Comparison of ENCODE assay signal across 8 cellular contexts in the genomic region with DNA sequence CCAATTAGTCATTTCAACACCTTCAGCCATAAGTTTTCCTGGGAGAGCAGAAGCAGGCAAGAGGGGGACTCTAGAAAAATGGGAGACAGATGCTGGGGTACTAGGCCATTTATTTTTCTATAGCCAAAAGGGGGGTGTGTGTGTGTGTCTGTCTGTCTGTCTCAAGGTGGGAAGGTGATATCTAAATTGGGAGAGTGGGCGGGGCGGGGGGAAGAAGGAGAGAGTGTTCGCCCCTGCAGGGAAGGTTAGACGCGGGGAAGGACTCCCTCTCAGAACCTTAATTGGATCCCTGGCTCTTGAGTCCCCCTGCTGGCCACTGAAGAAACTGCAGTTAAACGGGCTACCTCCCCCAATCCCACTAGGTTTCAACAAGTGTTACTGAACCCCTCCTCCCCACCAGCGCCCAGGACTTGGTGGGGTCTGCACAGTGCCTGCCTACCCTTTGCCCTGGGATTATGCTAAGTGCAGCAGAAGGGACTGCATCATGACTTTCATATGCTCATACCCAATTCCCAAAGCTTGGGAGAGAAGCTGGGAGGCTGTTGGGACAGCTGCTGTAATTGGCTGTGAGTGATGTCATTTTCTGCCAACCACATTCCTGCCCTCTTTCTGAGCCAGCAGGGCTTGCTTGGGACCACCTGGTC. TPM values are rescaled to one million over a fixed set of nuclear protein-coding genes. Genes with fewer than 3 reads are reported as not detected.
DNase-seq lines count a peak whose midpoint lies in the region; ATAC-seq and TF ChIP-seq lines count a peak whose summit lies in the region.

No MANE protein-coding gene starts in this region.

- intact Hi-C loops in heart left ventricle (cut with DNase I), result loop anchor here (1.0 to 5.0 kb wide), 10 partner anchors 129 to 225 kb away; no protein-coding TSS in a partner anchor

- H3K27ac Mint-ChIP-seq in activated naive CD8-positive, alpha-beta T cell treated with anti-CD3 and anti-CD28 coated beads for 36 hours, result no peak overlapping the region

- H3K4me1 Mint-ChIP-seq in activated naive CD8-positive, alpha-beta T cell treated with anti-CD3 and anti-CD28 coated beads for 36 hours, result peaks cover 4% of the 10 kb centered on the region

- no peaks in the 10 kb centered on the region for H3K9me3 ChIP-seq in heart left ventricle

- H3K36me3 ChIP-seq in heart left ventricle, result peaks cover 0 to 68% (median 31%) of the 10 kb centered on the region in 9 donors

- no peaks in the 10 kb centered on the region for H3K27me3 Mint-ChIP-seq in activated naive CD8-positive, alpha-beta T cell treated with anti-CD3 and anti-CD28 coated beads for 36 hours

- DNase-seq in EL (peak; percentile 67), M059J (ENCODE audit: low read depth) (peak; percentile 62), SW 1271 (lab: John Stamatoyannopoulos, UW) (peak; percentile 25 to 46), heart left ventricle (peak in 4 of 5 donors; percentile 58 to 71 (median 64)), renal cortical epithelial cell (ENCODE audit: low read depth) (peak; percentile 39)
- peak; percentile 67 for DNase-seq in activated naive CD8-positive, alpha-beta T cell treated with anti-CD3 and anti-CD28 coated beads for 36 hours

- no peaks in the 10 kb centered on the region for H3K27me3 ChIP-seq in heart left ventricle

- H3K36me3 Mint-ChIP-seq in activated naive CD8-positive, alpha-beta T cell treated with anti-CD3 and anti-CD28 coated beads for 36 hours, result peaks cover 1% of the 10 kb centered on the region

- H3K4me3 ChIP-seq in heart left ventricle, result no peak overlapping the region

- no peaks in the 10 kb centered on the region for H3K9me3 Mint-ChIP-seq in activated naive CD8-positive, alpha-beta T cell treated with anti-CD3 and anti-CD28 coated beads for 36 hours

- no peak overlapping the region for H3K4me3 Mint-ChIP-seq in activated naive CD8-positive, alpha-beta T cell treated with anti-CD3 and anti-CD28 coated beads for 36 hours

- H3K4me1 ChIP-seq in heart left ventricle, result no peaks in the 10 kb centered on the region

- H3K27ac ChIP-seq in heart left ventricle, result no peak overlapping the region

- peak in 1 of 2 donors; percentile 14 for TF ChIP-seq POLR2A in heart left ventricle (IDR thresholded peaks at IDR 0.05)

- 4 to 7% (median 5%) methylated on average over 7 of the region's 7 CpGs for WGBS in heart left ventricle, 4 donors

- ATAC-seq in heart left ventricle (peak; percentile 54 to 71 (median 60)), HG02884 (IDR thresholded peaks at IDR 0.05; ENCODE audit: unreplicated experiment) (no peak), GM18498 (IDR thresholded peaks at IDR 0.05; ENCODE audit: unreplicated experiment) (no peak)

- peak; percentile 80 to 96 (median 91) for TF ChIP-seq CTCF in heart left ventricle (IDR thresholded peaks at IDR 0.05)

RNA-seq across cellular contexts. Expression of a gene that starts 45.8 kb away (rescaled TPM):
- total RNA-seq in M059J (2014; rRNA removed; shearing (Covaris generic)), result 6.5 and 11.6 TPM in 2 replicates
- total RNA-seq in activated naive CD8-positive, alpha-beta T cell treated with anti-CD3 and anti-CD28 coated beads for 36 hours, result 10 to 100 TPM; 11.1 to 11.3 TPM
- total RNA-seq in heart left ventricle, result 10 to 100 TPM; 11.3 to 22.5 (median 16.0) TPM
- polyA plus RNA-seq in heart left ventricle, result 10 to 100 TPM; 10.9 to 17.9 TPM
- total RNA-seq in renal cortical epithelial cell, result 1.9 and 8.0 TPM in 2 replicates

RNA-seq across cellular contexts. Expression of a gene that starts 46.3 kb away (rescaled TPM):
- 0.79 and 1.4 TPM in 2 replicates for total RNA-seq in M059J (2014; rRNA removed; shearing (Covaris generic))
- not detected for total RNA-seq in activated naive CD8-positive, alpha-beta T cell treated with anti-CD3 and anti-CD28 coated beads for 36 hours
- 1 to 10 TPM in 6 of 9 donors, under 1 TPM in 3; 0.35 to 9.3 (median 2.2) TPM for total RNA-seq in heart left ventricle
- 1 to 10 TPM in 1 of 2 donors, under 1 TPM in 1; 0.76 to 2.9 TPM for polyA plus RNA-seq in heart left ventricle
- 3.4 and 20.0 TPM in 2 replicates for total RNA-seq in renal cortical epithelial cell

Comparison
In these comparisons a context has a peak if more than half of its experiments do, and no peak if none do; other contexts are left out.
1. ATAC-seq: peak in heart left ventricle (4 of 4); none in HG02884 (single experiment) and GM18498 (single experiment).
2. Peak in every context shown above with its lines, with median percentiles within 50 percentile points of each other: DNase-seq.